ENCODE assay signal across 9 cellular contexts in the genomic region with DNA sequence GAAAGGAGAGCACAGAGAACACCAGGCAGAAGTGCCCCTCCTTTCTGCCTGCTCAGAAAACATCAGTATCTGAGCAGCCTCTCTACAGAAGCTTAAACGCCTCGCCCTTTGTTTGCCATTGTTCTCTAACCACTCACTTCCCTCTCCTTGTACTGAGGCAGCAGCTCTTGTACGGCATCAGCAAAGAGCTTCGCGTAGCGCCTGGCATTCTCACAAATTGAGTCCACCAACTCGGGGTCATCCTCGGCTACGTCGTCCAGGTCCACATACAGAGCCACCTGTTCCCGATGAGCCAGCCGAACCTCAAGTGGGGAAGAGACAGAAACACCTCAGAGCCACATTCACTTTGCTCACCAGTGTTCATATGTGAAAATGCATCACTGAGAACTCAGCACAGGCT. TPM values are rescaled to one million over a fixed set of nuclear protein-coding genes. Genes with fewer than 3 reads are reported as not detected.
A peak's percentile ranks its signal among the peaks of the same experiment; 100 is the strongest.
DNase-seq lines count a peak whose midpoint lies in the region; ATAC-seq and TF ChIP-seq lines count a peak whose summit lies in the region.
"Had no signal": no experiment of that assay in that cellular context is flagged by ENCODE, and none has a peak within 500 bp of the region (broad histone marks: within the 10 kb centered on the region; RNA-seq: fewer than 3 reads in every experiment).

No MANE protein-coding gene starts in this region.

- CTCF ChIA-PET in Caco-2 (lab: Charles Lee) = no interaction called here

- H3K36me3 ChIP-seq in Caco-2 (ENCODE audit: control insufficient read depth, insufficient read depth, low read length) (peaks cover 13% of the 10 kb centered on the region), OCI-LY1 (ENCODE audit: insufficient read depth, low read length) (peaks cover 63% of the 10 kb centered on the region)

- POLR2A ChIA-PET in Caco-2 (lab: Charles Lee) = no interaction called here

- no peaks in the 10 kb centered on the region for H4K20me1 ChIP-seq in OCI-LY1 (ENCODE audit: insufficient read depth, low read length)

- H3K4me1 Mint-ChIP-seq in Caco-2 (ENCODE audit: low read depth, unreplicated experiment) (peaks cover 23% of the 10 kb centered on the region), osteocyte (ENCODE audit: unreplicated experiment) (peaks cover 31% of the 10 kb centered on the region)
- peaks cover 30 to 32% of the 10 kb centered on the region in 2 donors for H3K4me1 Mint-ChIP-seq in effector memory CD8-positive, alpha-beta T cell (ENCODE audit: low read depth in 2 of 2)

- H3K4me3 ChIP-seq in Caco-2 (ENCODE audit: low read depth, low read length) (peak overlapping the region; percentile 93), OCI-LY1 (ENCODE audit: low read depth, low read length, poor library complexity, severe bottlenecking) (peak overlapping the region; percentile 87)

- H3K9me2 ChIP-seq in OCI-LY1 (ENCODE audit: low read depth, low read length) = no peaks in the 10 kb centered on the region

- peak overlapping the region; percentile 74 for H3K4me2 ChIP-seq in OCI-LY1 (ENCODE audit: low read length)

- 0 out of 2 replicates have a peak, but pooled peaks cover 4% of the 10 kb centered on the region for H3F3A ChIP-seq in OCI-LY1 (ENCODE audit: insufficient read depth, low read length)

- H3K9me3 ChIP-seq in Caco-2 = no peaks in the 10 kb centered on the region
- H3K9me3 ChIP-seq in OCI-LY1 (ENCODE audit: low read length) = no peaks in the 10 kb centered on the region

- no TSS peak for BruUV-seq in Caco-2 (replicated peaks; lab: Mats Ljungman, UMichigan)

- no peak for DNase-seq in Caco-2
- DNase-seq in effector memory CD8-positive, alpha-beta T cell = no peak
- DNase-seq in osteocyte (ENCODE audit: extremely low spot score, unreplicated experiment) = no peak
- no peak for DNase-seq in DMS79 (lab: John Stamatoyannopoulos, UW)
- no peak for DNase-seq in RPMI8226
- DNase-seq: NCI-H524 had no signal

- H3K27me3 Mint-ChIP-seq in Caco-2 (ENCODE audit: insufficient read depth, unreplicated experiment) (no peaks in the 10 kb centered on the region), osteocyte (ENCODE audit: unreplicated experiment) (no peaks in the 10 kb centered on the region)
- H3K27me3 Mint-ChIP-seq in effector memory CD8-positive, alpha-beta T cell = no peaks in the 10 kb centered on the region

- peaks cover 10% of the 10 kb centered on the region for H3K79me2 ChIP-seq in OCI-LY1 (ENCODE audit: insufficient read depth, low read length)

- H3K9ac ChIP-seq in OCI-LY1 (ENCODE audit: low read length) = peak overlapping the region; percentile 98; the same call in 1 of the 2 replicates

- TF ChIP-seq CTCF in Caco-2 (IDR thresholded peaks at IDR 0.05; ENCODE audit: insufficient read depth in 1 of 2, low read depth in 1 of 2, low read length in 1 of 2, severe bottlenecking in 1 of 2, unreplicated experiment in 1 of 2) (no peak), OCI-LY1 (IDR thresholded peaks at IDR 0.05; ENCODE audit: low read length) (no peak), osteocyte (IDR thresholded peaks at IDR 0.05) (no peak)

- ATAC-seq in effector memory CD8-positive, alpha-beta T cell (replicated peaks) = no peak
- ATAC-seq in GM18520 (IDR thresholded peaks at IDR 0.05; ENCODE audit: unreplicated experiment) (no peak), HG03280 (IDR thresholded peaks at IDR 0.05; ENCODE audit: unreplicated experiment) (no peak)

- H3K27ac Mint-ChIP-seq in Caco-2 (ENCODE audit: unreplicated experiment) = peak overlapping the region; percentile 99
- H3K27ac Mint-ChIP-seq in effector memory CD8-positive, alpha-beta T cell = peak overlapping the region; percentile 98 to 99
- peak overlapping the region; percentile 98 for H3K27ac Mint-ChIP-seq in osteocyte (ENCODE audit: unreplicated experiment)

- H3K27me3 ChIP-seq in Caco-2 (replicated peaks; ENCODE audit: control insufficient read depth, insufficient read depth, low read length) (no peaks in the 10 kb centered on the region), OCI-LY1 (ENCODE audit: insufficient read depth, low read length) (no peaks in the 10 kb centered on the region)

- no peak overlapping the region for H3K27ac ChIP-seq in OCI-LY1 (ENCODE audit: low read depth, low read length, poor library complexity, severe bottlenecking)

- H3K9me3 Mint-ChIP-seq in Caco-2 (ENCODE audit: unreplicated experiment) (no peaks in the 10 kb centered on the region), osteocyte (ENCODE audit: unreplicated experiment) (no peaks in the 10 kb centered on the region)
- no peaks in the 10 kb centered on the region for H3K9me3 Mint-ChIP-seq in effector memory CD8-positive, alpha-beta T cell

- H2AFZ ChIP-seq in OCI-LY1 (ENCODE audit: low read length) = no peak overlapping the region

- H3K36me3 Mint-ChIP-seq in Caco-2 (ENCODE audit: insufficient read depth, unreplicated experiment) (peaks cover 96% of the 10 kb centered on the region), osteocyte (ENCODE audit: unreplicated experiment) (peaks cover 38% of the 10 kb centered on the region)
- H3K36me3 Mint-ChIP-seq in effector memory CD8-positive, alpha-beta T cell (ENCODE audit: insufficient read depth) = peaks cover 86% of the 10 kb centered on the region

- intact Hi-C loops in Caco-2 (cut with micrococcal nuclease; ENCODE audit: unreplicated experiment) = no loop called here

- H3K4me3 Mint-ChIP-seq in Caco-2 (ENCODE audit: unreplicated experiment) = peak overlapping the region; percentile 95
- peak overlapping the region; percentile 92 to 96 for H3K4me3 Mint-ChIP-seq in effector memory CD8-positive, alpha-beta T cell
- H3K4me3 Mint-ChIP-seq in osteocyte (ENCODE audit: unreplicated experiment) = peak overlapping the region; percentile 91

- H3K4me1 ChIP-seq in Caco-2 (peaks cover 5% of the 10 kb centered on the region; the same call in 1 of the 2 replicates), OCI-LY1 (ENCODE audit: insufficient read depth, low read length, severe bottlenecking) (peaks cover 17% of the 10 kb centered on the region)

RNA-seq across cellular contexts. Expression of gene MCM7, which starts 1.7 kb away (rescaled TPM):
- total RNA-seq in Caco-2 (2022) = 227 and 240 TPM in 2 replicates
- 73.3 and 77.8 TPM in 2 replicates for total RNA-seq in osteocyte

RNA-seq across cellular contexts. Expression of gene AP4M1, which starts 2.0 kb away (rescaled TPM):
- 14.9 and 16.2 TPM in 2 replicates for total RNA-seq in Caco-2 (2022)
- total RNA-seq in osteocyte = 22.0 and 27.4 TPM in 2 replicates

RNA-seq across cellular contexts. Expression of gene COPS6, which starts 10.7 kb away (rescaled TPM):
- total RNA-seq in Caco-2 (2022) (142 and 150 TPM in 2 replicates), osteocyte (93.7 and 101 TPM in 2 replicates)

RNA-seq across cellular contexts. Expression of gene ZNF3, which starts 17.9 kb away (rescaled TPM):
- 37.8 and 41.1 TPM in 2 replicates for total RNA-seq in Caco-2 (2022)
- total RNA-seq in osteocyte = 35.4 and 39.2 TPM in 2 replicates

RNA-seq across cellular contexts. Expression of gene TAF6, which starts 19.7 kb away (rescaled TPM):
- total RNA-seq in Caco-2 (2022) (81.1 and 81.2 TPM in 2 replicates), osteocyte (62.8 and 63.9 TPM in 2 replicates)
